ENCODE assay signal across 2 cellular contexts in the genomic region with DNA sequence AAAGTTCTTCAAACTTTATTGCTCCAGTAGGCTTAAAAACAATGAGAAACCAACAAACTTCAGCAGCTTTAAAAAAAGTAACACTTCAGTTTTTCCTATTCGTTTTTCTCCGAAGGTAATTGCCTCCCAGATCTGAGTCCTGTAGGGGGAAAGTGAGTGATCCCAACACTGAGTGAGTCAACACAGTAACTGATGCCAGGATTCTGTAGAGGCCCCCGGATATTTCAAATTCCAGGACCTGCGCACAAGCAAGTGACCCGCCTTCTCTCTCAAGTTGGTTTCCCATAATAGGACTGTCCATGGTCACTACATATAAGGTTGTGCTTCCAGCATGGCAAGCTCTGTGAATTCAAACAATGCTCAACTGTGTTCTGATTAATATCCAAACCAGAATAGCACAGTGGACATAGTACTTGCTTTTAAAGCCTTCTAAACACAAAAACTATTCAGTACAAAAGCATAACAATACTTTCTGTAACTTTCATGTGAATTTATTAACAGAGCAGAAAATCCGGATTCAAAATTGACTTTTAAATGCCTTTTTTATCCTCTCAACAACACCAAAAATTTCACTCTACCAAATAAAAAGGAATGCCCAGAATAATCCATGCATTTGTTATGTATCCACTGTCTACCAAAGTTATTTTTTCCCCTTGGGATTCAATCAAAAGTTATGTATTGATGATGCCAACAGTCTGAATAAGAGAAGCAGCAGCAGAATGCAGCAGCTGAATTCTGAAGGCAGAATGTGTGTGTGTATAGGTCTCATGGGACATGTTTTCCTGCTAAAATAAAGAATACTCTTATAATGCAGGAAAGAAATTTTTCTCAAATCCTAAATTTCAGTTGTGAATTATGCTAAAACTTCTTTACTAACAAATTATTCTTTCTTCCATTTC.
TF ChIP-seq lines count a peak whose summit lies in the region.

DMD (minus strand) TSS at position 194 of the 899 bp plus-strand sequence. CDS start 237 bp downstream, outside the sequence.

TF ChIP-seq in IMR-90, 13 proteins besides CTCF, POLR2A, EP300 and RAD21:
- TF ChIP-seq FOS (IDR thresholded peaks at IDR 0.05; ENCODE audit: low read depth, low read length) = no peak
- no peak for TF ChIP-seq BHLHE40 (IDR thresholded peaks at IDR 0.05; ENCODE audit: low read depth, low read length)
- TF ChIP-seq, protein P1, sequence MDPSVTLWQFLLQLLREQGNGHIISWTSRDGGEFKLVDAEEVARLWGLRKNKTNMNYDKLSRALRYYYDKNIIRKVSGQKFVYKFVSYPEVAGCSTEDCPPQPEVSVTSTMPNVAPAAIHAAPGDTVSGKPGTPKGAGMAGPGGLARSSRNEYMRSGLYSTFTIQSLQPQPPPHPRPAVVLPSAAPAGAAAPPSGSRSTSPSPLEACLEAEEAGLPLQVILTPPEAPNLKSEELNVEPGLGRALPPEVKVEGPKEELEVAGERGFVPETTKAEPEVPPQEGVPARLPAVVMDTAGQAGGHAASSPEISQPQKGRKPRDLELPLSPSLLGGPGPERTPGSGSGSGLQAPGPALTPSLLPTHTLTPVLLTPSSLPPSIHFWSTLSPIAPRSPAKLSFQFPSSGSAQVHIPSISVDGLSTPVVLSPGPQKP (IDR thresholded peaks at IDR 0.05; ENCODE audit: borderline replicate concordance, low read depth, low read length) = no peak

TF ChIP-seq in SK-N-SH, 30 proteins besides CTCF, POLR2A, EP300 and RAD21:
- no peak for TF ChIP-seq TAF1 (IDR thresholded peaks at IDR 0.05; ENCODE audit: borderline replicate concordance, low read depth, low read length)
- TF ChIP-seq ZBTB33 (IDR thresholded peaks at IDR 0.05; ENCODE audit: borderline replicate concordance, low read depth) = no peak
- no peak for TF ChIP-seq GATA2 (CRISPR knock-in tag; IDR thresholded peaks at IDR 0.05)
- TF ChIP-seq EZH2phosphoT487 (IDR thresholded peaks at IDR 0.05; ENCODE audit: borderline replicate concordance, low read depth) = no peak
- no peak for TF ChIP-seq CHD2 (IDR thresholded peaks at IDR 0.05; ENCODE audit: low read length, partially characterized antibody)
- TF ChIP-seq REST (IDR thresholded peaks at IDR 0.05; ENCODE audit: low read depth, low read length) = no peak
